16 cellular contexts compared by ENCODE assay signal in the genomic region with DNA sequence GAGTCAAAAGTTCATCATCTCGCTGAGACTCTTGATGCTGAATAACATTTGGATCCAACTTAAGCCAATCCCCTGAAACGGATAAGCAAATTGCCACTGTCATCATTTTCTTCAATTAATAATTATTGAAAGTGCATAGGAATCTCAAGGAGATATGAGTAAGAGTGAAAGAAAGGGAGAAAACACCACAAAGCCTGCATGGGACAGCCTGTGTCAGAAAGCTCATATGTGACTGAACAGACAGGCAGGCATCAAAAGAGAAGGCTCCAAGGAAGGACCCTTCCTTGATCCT. TPM values are rescaled to one million over a fixed set of nuclear protein-coding genes. Genes with fewer than 3 reads are reported as not detected.
DNase-seq lines count a peak whose midpoint lies in the region; ATAC-seq, FAIRE-seq and TF ChIP-seq lines count a peak whose summit lies in the region.
"Had no signal": no experiment of that assay in that cellular context is flagged by ENCODE, and none has a peak within 500 bp of the region (broad histone marks: within the 10 kb centered on the region; RNA-seq: fewer than 3 reads in every experiment).

No MANE protein-coding gene starts in this region.

- no peaks in the 10 kb centered on the region for H3K9me3 Mint-ChIP-seq in CD8-positive, alpha-beta memory T cell
- H3K9me3 Mint-ChIP-seq in nephron progenitor cell, result no peaks in the 10 kb centered on the region
- H3K9me3 Mint-ChIP-seq: stimulated activated naive B cell treated with anti-CD40 and anti-IgM and Interleukin-4, amounts not matched to agents 10 μg/mL and 1 μg/mL and 100 μg/mL, for 72 hours had no signal

- H3K27me3 ChIP-seq in CD8-positive, alpha-beta memory T cell (ENCODE audit: insufficient read depth, low read length, poor library complexity, severe bottlenecking), result no peaks in the 10 kb centered on the region
- H3K27me3 ChIP-seq in K562 (ENCODE audit: control insufficient read depth in 2 of 2, insufficient read depth in 2 of 2, low read length in 2 of 2), result peaks cover 2 to 8% of the 10 kb centered on the region in 2 experiments; a peak in 3 of 5 replicates
- no peaks in the 10 kb centered on the region for H3K27me3 ChIP-seq in skeletal muscle satellite cell (ENCODE audit: control insufficient read depth, insufficient read depth, low read length)

- in situ Hi-C loops in K562 (cut with MboI), result no loop called here

- peaks cover 72 to 99% (median 99%) of the 10 kb centered on the region in 3 donors for H3K4me1 Mint-ChIP-seq in CD8-positive, alpha-beta memory T cell
- peaks cover 11% of the 10 kb centered on the region for H3K4me1 Mint-ChIP-seq in nephron progenitor cell

- H3K27me3 Mint-ChIP-seq in CD8-positive, alpha-beta memory T cell, result no peaks in the 10 kb centered on the region
- no peaks in the 10 kb centered on the region for H3K27me3 Mint-ChIP-seq in nephron progenitor cell (ENCODE audit: low read depth, poor library complexity)

- no peaks in the 10 kb centered on the region for H4K20me1 ChIP-seq in K562 (replicated peaks; ENCODE audit: control insufficient read depth, insufficient read depth, low read length)

- H3K9ac ChIP-seq in K562 (ENCODE audit: insufficient read depth in 1 of 2, low read depth in 2 of 2, low read length in 2 of 2) (no peak overlapping the region), skeletal muscle satellite cell (ENCODE audit: low read depth, low read length) (peak overlapping the region; percentile 55)
- H3K9ac ChIP-seq: KMS-11 had no signal

- CTCF ChIA-PET in CD8-positive, alpha-beta memory T cell (lab: Charles Lee), result interaction anchor here (1.0 to 1.7 kb wide), 4 partner anchors 10 to 23 kb away, joined by 3 to 15 read pairs (median 3); partner anchors contain the start of gene ATXN1
- CTCF ChIA-PET in K562 (lab: Yijun Ruan, JAX; ENCODE audit: low intra/inter-chr PET ratio), result no interaction called here

- ATAC-seq in K562, result no peak
- peak; percentile 17 for ATAC-seq in left lobe of liver
- no peak for ATAC-seq in GM21786 (IDR thresholded peaks at IDR 0.05; ENCODE audit: unreplicated experiment)

- H3K4me3 ChIP-seq in CD8-positive, alpha-beta memory T cell (ENCODE audit: low read length), result no peak overlapping the region
- H3K4me3 ChIP-seq in K562, result no peak overlapping the region
- H3K4me3 ChIP-seq in skeletal muscle satellite cell (ENCODE audit: low read length), result no peak overlapping the region

- TF ChIP-seq RAD21 in K562 (CRISPR knock-in tag; conservative IDR thresholded peaks at IDR 0.05 in 1 of 2, IDR thresholded peaks at IDR 0.05 in 1 of 2), result no peak

- no peak overlapping the region for H3K27ac ChIP-seq in CD8-positive, alpha-beta memory T cell (ENCODE audit: low read depth, low read length)
- no peak overlapping the region for H3K27ac ChIP-seq in K562 (ENCODE audit: extremely low read depth, low read depth, low read length)
- H3K27ac ChIP-seq: KMS-11 had no signal

- WGBS in K562 (ENCODE audit: insufficient coverage, low coverage, missing lambda C conversion rate), result 2% methylated on average over 2 of the region's 2 CpGs

- peaks cover 9% of the 10 kb centered on the region for H3K79me2 ChIP-seq in K562 (ENCODE audit: control insufficient read depth, insufficient read depth, low read length)

- H3K27ac Mint-ChIP-seq in CD8-positive, alpha-beta memory T cell, result peak overlapping the region in 7 of 8 donors; percentile 34 to 91 (median 83)
- no peak overlapping the region for H3K27ac Mint-ChIP-seq in nephron progenitor cell
- H3K27ac Mint-ChIP-seq: stimulated activated naive B cell treated with anti-CD40 and anti-IgM and Interleukin-4, amounts not matched to agents 10 μg/mL and 1 μg/mL and 100 μg/mL, for 72 hours had no signal

- H3K4me1 ChIP-seq in CD8-positive, alpha-beta memory T cell (ENCODE audit: insufficient read depth, low read length), result peaks cover 7% of the 10 kb centered on the region
- H3K4me1 ChIP-seq in K562 (replicated peaks in 1 of 2; ENCODE audit: control insufficient read depth in 2 of 2, insufficient read depth in 2 of 2, low read length in 2 of 2) (no peaks in the 10 kb centered on the region; a peak in 1 of 5 replicates), skeletal muscle satellite cell (ENCODE audit: control insufficient read depth, insufficient read depth, low read length) (peaks cover 58% of the 10 kb centered on the region)

- POLR2A ChIA-PET in CD8-positive, alpha-beta memory T cell (lab: Charles Lee), result interaction anchor here (1.3 to 2.2 kb wide), 2 partner anchors 11 to 13 kb away, joined by 5 to 21 read pairs; partner anchors contain the start of gene ATXN1
- POLR2A ChIA-PET in K562 (lab: Yijun Ruan, JAX), result interaction anchor here (0.6 to 1.3 kb wide), 2 partner anchors 238 to 411 kb away, joined by 3 read pairs; no protein-coding TSS in a partner anchor

- TF ChIP-seq CTCF in K562 (IDR thresholded peaks at IDR 0.05 in 2 of 3, conservative IDR thresholded peaks at IDR 0.05 in 1 of 3; ENCODE audit: insufficient read depth in 2 of 3, low read depth in 1 of 3, low read length in 3 of 3) (no peak), nephron progenitor cell (IDR thresholded peaks at IDR 0.05) (no peak)

- intact Hi-C loops in K562 (cut with micrococcal nuclease), result no loop called here

- no peak overlapping the region for H2AFZ ChIP-seq in K562 (ENCODE audit: low read depth, low read length)

- H3K4me2 ChIP-seq in K562 (ENCODE audit: insufficient read depth, low read length), result no peak overlapping the region
- peak overlapping the region; percentile 40 for H3K4me2 ChIP-seq in skeletal muscle satellite cell (ENCODE audit: low read length)
- H3K4me2 ChIP-seq: KMS-11 had no signal

- no TSS peak for BruUV-seq in K562 (replicated peaks; lab: Mats Ljungman, UMichigan)

- H3K4me3 Mint-ChIP-seq in CD8-positive, alpha-beta memory T cell, result peak overlapping the region in 4 of 7 donors; percentile 24 to 65 (median 58)
- H3K4me3 Mint-ChIP-seq in nephron progenitor cell, result no peak overlapping the region
- H3K4me3 Mint-ChIP-seq: stimulated activated naive B cell treated with anti-CD40 and anti-IgM and Interleukin-4, amounts not matched to agents 10 μg/mL and 1 μg/mL and 100 μg/mL, for 72 hours had no signal

- H3K36me3 Mint-ChIP-seq in CD8-positive, alpha-beta memory T cell, result peaks cover 3 to 82% (median 27%) of the 10 kb centered on the region in 3 donors
- H3K36me3 Mint-ChIP-seq in nephron progenitor cell (ENCODE audit: low read depth), result peaks cover 4% of the 10 kb centered on the region

- TF ChIP-seq EP300 in K562 (IDR thresholded peaks at IDR 0.05; ENCODE audit: low read length), result no peak

- FAIRE-seq in K562 (lab: Jason Lieb, UNC), result no peak
- FAIRE-seq: TTC549 had no signal

- no peak for DNase-seq in CD8-positive, alpha-beta memory T cell
- DNase-seq in K562 (ENCODE audit: extremely low read depth in 1 of 4, low spot score in 3 of 4) (no peak), left lobe of liver (ENCODE audit: low spot score) (no peak), nephron progenitor cell (no peak), NK-92 (lab: John Stamatoyannopoulos, UW; ENCODE audit: unreplicated experiment) (no peak), germinal center (ENCODE audit: low spot score) (no peak)
- DNase-seq: activated CD4-positive, alpha-beta T cell treated with anti-CD3 and anti-CD28 coated beads, Interleukin-2, amount 50 U/mL, for 4 hours; activated T-cell treated with anti-CD3 and anti-CD28 coated beads, Interleukin-2, amount 50 U/mL, for 48 hours; cerebellar nuclear complex; NCI-H1048; NCI-H2107; stimulated activated naive B cell treated with anti-CD40 and anti-IgM and Interleukin-4, amounts not matched to agents 10 μg/mL and 1 μg/mL and 100 μg/mL, for 72 hours had no signal

- H3K36me3 ChIP-seq in CD8-positive, alpha-beta memory T cell (ENCODE audit: insufficient read depth, low read length), result peaks cover 4% of the 10 kb centered on the region
- no peaks in the 10 kb centered on the region for H3K36me3 ChIP-seq in K562 (ENCODE audit: control insufficient read depth, insufficient read depth, low read length)
- no peaks in the 10 kb centered on the region for H3K36me3 ChIP-seq in skeletal muscle satellite cell (ENCODE audit: insufficient read depth, low read length)

- TF ChIP-seq POLR2A in K562 (conservative IDR thresholded peaks at IDR 0.05), result no peak

- H3K9me1 ChIP-seq in K562 (ENCODE audit: control insufficient read depth, insufficient read depth, low read length), result no peaks in the 10 kb centered on the region

- H3K9me3 ChIP-seq in CD8-positive, alpha-beta memory T cell (ENCODE audit: low read length), result no peaks in the 10 kb centered on the region
- H3K9me3 ChIP-seq in K562 (replicated peaks; ENCODE audit: control insufficient read depth, insufficient read depth, low read depth, low read length) (no peaks in the 10 kb centered on the region), skeletal muscle satellite cell (replicated peaks; ENCODE audit: low read length) (no peaks in the 10 kb centered on the region)

TF ChIP-seq in K562, 482 proteins besides CTCF, POLR2A, EP300 and RAD21:
- TF ChIP-seq MAFK (IDR thresholded peaks at IDR 0.05; ENCODE audit: low read length) (0 out of 2 replicates have a peak, but pooled peaks have one; percentile 14), MAFF (IDR thresholded peaks at IDR 0.05; ENCODE audit: low read length) (peak; percentile 43), MAFG (tag; conservative IDR thresholded peaks at IDR 0.05) (0 out of 2 replicates have a peak, but pooled peaks have one; percentile 16), ZNF316 (IDR thresholded peaks at IDR 0.05) (peak; percentile 26; the same call in 1 of the 2 replicates), ZNF124 (CRISPR knock-in tag; IDR thresholded peaks at IDR 0.05) (no peak)

RNA-seq across cellular contexts. Expression of gene ATXN1, which starts 13.3 kb away (rescaled TPM):
- 100 to 1,000 TPM; 111 to 114 TPM for total RNA-seq in CD8-positive, alpha-beta memory T cell
- polyA plus RNA-seq in CD8-positive, alpha-beta memory T cell, result 20.0 TPM
- total RNA-seq in K562 (2011; cell fraction: chromatin; rRNA removed; ENCODE audit: low replicate concordance), result 1.0 and 1.9 TPM in 2 replicates
- total RNA-seq in K562 (2011; cell fraction: nucleolus; rRNA removed), result 1.3 and 1.8 TPM in 2 replicates
- 0.88 and 1.4 TPM in 2 replicates for total RNA-seq in K562 (2011; cell fraction: nucleoplasm; rRNA removed)
- total RNA-seq in K562 (2014; rRNA removed), result under 0.01 and 0.41 TPM in 2 replicates
- 0.29 and 0.47 TPM in 2 replicates for total RNA-seq in K562 (2014; rRNA removed; fragmentation: Illumina TruSeq; extraction: Trizol)
- 0.80 and 0.94 TPM in 2 replicates for total RNA-seq in K562 (2015; rRNA removed; fragmentation: Illumina TruSeq; extraction: Trizol)
- 0.60 and 0.63 TPM in 2 replicates for total RNA-seq in K562 (2021)
- 0.81 and 1.6 TPM in 2 replicates for polyA plus RNA-seq in K562 (2011; rRNA removed)
- 1.4 and 2.0 TPM in 2 replicates for polyA plus RNA-seq in K562 (2011; cell fraction: cytosol; rRNA removed)
- polyA plus RNA-seq in K562 (2011; cell fraction: nucleus; rRNA removed), result 4.1 and 5.8 TPM in 2 replicates
- polyA plus RNA-seq in K562 (2012), result 1.9 and 2.3 TPM in 2 replicates
- 0.37 and 0.46 TPM in 2 replicates for polyA plus RNA-seq in K562 (2014; fragmentation: Illumina TruSeq; extraction: Trizol)
- polyA plus RNA-seq in K562 (2014; fragmentation: Nextera tagmentation; extraction: Ambion mirVana), result 1 to 10 TPM in 1 of 2 experiments, under 1 TPM in 1; 0.58 to 1.2 TPM
- polyA plus RNA-seq in K562 (2014; rRNA removed), result 0.15 and 1.9 TPM in 2 replicates
- 0.81 and 2.5 TPM in 2 replicates for polyA minus RNA-seq in K562 (2011; rRNA and poly(A)+ RNA removed)
- polyA minus RNA-seq in K562 (2011; cell fraction: cytosol; rRNA and poly(A)+ RNA removed), result 1.4 and 2.0 TPM in 2 replicates
- 1.1 TPM in 2 replicates for polyA minus RNA-seq in K562 (2011; cell fraction: nucleus; rRNA and poly(A)+ RNA removed)
- total RNA-seq in left lobe of liver, result 29.5 TPM
- total RNA-seq in skeletal muscle satellite cell (2012; rRNA removed), result 8.1 and 10.9 TPM in 2 replicates

Comparison
In these comparisons a context has a peak if more than half of its experiments do, and no peak if none do; other contexts are left out.
1. RNA of gene ATXN1, which starts 13.3 kb away (total RNA-seq): 111 to 114 TPM in CD8-positive, alpha-beta memory T cell and 29.5 TPM in left lobe of liver (single experiment); under 0.01 to 1.9 TPM in K562; every median in the first group is over 10 times any median in the second.